Comparison of ENCODE assay signal across 10 cellular contexts in the genomic region with DNA sequence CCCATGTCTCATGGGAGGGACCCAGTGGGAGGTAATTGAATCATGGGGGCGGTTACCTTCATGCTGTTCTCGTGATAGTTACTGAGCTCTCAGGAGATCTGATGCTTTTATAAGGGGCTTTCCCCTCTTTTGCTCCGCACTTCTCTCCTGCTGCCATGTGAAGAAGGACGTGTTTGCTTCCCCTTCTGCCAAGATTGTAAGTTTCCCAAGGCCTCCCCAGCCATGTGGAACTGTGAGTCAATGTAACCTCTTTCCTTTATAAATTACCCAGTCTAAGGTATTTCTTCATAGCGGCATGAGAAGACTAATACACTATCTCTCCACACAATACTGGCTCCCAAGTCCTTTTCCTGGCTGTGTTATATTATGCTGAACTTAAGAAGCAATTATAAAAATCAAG.
A peak's percentile ranks its signal among the peaks of the same experiment; 100 is the strongest.
DNase-seq lines count a peak whose midpoint lies in the region; ATAC-seq and TF ChIP-seq lines count a peak whose summit lies in the region.
"Had no signal": no experiment of that assay in that cellular context is flagged by ENCODE, and none has a peak within 500 bp of the region (broad histone marks: within the 10 kb centered on the region; RNA-seq: fewer than 3 reads in every experiment).

No MANE protein-coding gene starts in this region.

- peaks cover 72% of the 10 kb centered on the region for H3K4me1 Mint-ChIP-seq in central memory CD8-positive, alpha-beta T cell

- peaks cover 14 to 16% of the 10 kb centered on the region in 2 donors for H3K4me1 ChIP-seq in muscle layer of duodenum (ENCODE audit: control insufficient read depth in 1 of 2, insufficient read depth in 2 of 2, low read length in 2 of 2)

- H3K36me3 Mint-ChIP-seq in central memory CD8-positive, alpha-beta T cell (ENCODE audit: insufficient read depth): peaks cover 13% of the 10 kb centered on the region

- no peak for ATAC-seq in central memory CD8-positive, alpha-beta T cell (replicated peaks; ENCODE audit: extremely low read depth, poor library complexity, severe bottlenecking)
- ATAC-seq in left lobe of liver (no peak), GM21526 (IDR thresholded peaks at IDR 0.05; ENCODE audit: low FRiP score, unreplicated experiment) (no peak)

- H3K4me3 ChIP-seq in AG10803 (ENCODE audit: low read length) (no peak overlapping the region), NB4 (ENCODE audit: low read depth, low read length) (no peak overlapping the region), muscle layer of duodenum (ENCODE audit: low read depth in 1 of 2, low read length in 2 of 2) (no peak overlapping the region)

- DNase-seq in AG10803 (ENCODE audit: low read depth) (peak; percentile 76), NB4 (ENCODE audit: low read depth) (peak; percentile 19), AML-193 (lab: John Stamatoyannopoulos, UW) (no peak), left lobe of liver (ENCODE audit: low spot score) (no peak)
- no peak for DNase-seq in central memory CD8-positive, alpha-beta T cell (ENCODE audit: low spot score in 2 of 2)
- no peak for DNase-seq in NK-92 treated with Interleukin-12 subunit alpha and Interleukin-12 subunit beta, amount 100 ng/mL, for 24 hours (lab: John Stamatoyannopoulos, UW)
- DNase-seq: GDM1, NCI-H146 had no signal

- peak overlapping the region; percentile 99 for H3K27ac Mint-ChIP-seq in central memory CD8-positive, alpha-beta T cell (ENCODE audit: low read depth)

- no peak for TF ChIP-seq POLR2A in NB4 (IDR thresholded peaks at IDR 0.05; ENCODE audit: extremely low read depth, insufficient read length)

- peak overlapping the region; percentile 79 for H3K27ac ChIP-seq in muscle layer of duodenum (ENCODE audit: low read length)

- no peak overlapping the region for H3K4me3 Mint-ChIP-seq in central memory CD8-positive, alpha-beta T cell

- peaks cover 5 to 10% of the 10 kb centered on the region in 2 donors for H3K36me3 ChIP-seq in muscle layer of duodenum (ENCODE audit: control insufficient read depth in 1 of 2, insufficient read depth in 2 of 2, low read length in 2 of 2)

- H3K9me3 Mint-ChIP-seq in central memory CD8-positive, alpha-beta T cell: no peaks in the 10 kb centered on the region

- H3K27me3 Mint-ChIP-seq in central memory CD8-positive, alpha-beta T cell: no peaks in the 10 kb centered on the region

- H3K9me3 ChIP-seq in muscle layer of duodenum (ENCODE audit: control insufficient read depth in 1 of 2, low read length in 2 of 2): no peaks in the 10 kb centered on the region

- TF ChIP-seq CTCF in AG10803 (conservative IDR thresholded peaks at IDR 0.05; ENCODE audit: low read length): no peak
- no peak for TF ChIP-seq CTCF in NB4 (IDR thresholded peaks at IDR 0.05; ENCODE audit: low read depth, low read length)

- H3K27me3 ChIP-seq in muscle layer of duodenum (ENCODE audit: low read depth, low read length): no peaks in the 10 kb centered on the region

Comparison
In these comparisons a context has a peak if more than half of its experiments do, and no peak if none do; other contexts are left out.
1. DNase-seq: peak in AG10803 (single experiment) and NB4 (single experiment); none in central memory CD8-positive, alpha-beta T cell (0 of 2), AML-193 (0 of 2), left lobe of liver (single experiment) and NK-92 treated with Interleukin-12 subunit alpha and Interleukin-12 subunit beta, amount 100 ng/mL, for 24 hours (single experiment).